ENCODE assay signal across 10 cellular contexts in the genomic region with DNA sequence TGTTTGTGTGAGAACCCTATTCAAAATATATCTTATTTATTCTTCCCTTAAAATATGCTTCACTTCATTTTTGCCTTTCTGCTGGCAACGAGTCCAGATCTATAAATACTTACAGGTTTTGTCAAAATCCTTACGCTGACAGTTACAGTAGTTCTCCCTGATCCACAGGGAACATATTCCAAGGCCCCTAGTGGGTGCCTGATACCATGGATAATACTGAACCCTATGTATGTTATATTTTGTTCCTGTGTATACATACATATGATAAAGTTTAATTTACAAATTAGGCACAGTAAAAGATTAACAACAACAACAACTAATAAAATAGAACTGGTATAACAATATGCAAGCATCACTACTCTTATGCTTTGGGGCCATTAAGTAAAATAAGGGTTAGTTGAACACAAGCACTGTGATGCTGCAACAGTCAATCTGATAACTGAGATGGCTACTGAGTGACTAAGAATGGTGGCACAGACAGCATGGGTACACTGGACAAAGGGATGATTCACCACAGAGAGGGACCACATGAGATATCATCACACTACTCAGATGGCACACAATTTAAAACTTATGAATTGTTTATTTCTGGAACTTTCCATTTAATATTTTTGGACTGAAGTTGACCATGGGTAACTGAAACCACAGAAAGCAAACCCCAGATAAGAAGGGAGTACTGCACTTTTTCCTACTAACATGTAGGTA. TPM values are rescaled to one million over a fixed set of nuclear protein-coding genes. Genes with fewer than 3 reads are reported as not detected.
DNase-seq lines count a peak whose midpoint lies in the region; ATAC-seq and TF ChIP-seq lines count a peak whose summit lies in the region.
"Had no signal": no experiment of that assay in that cellular context is flagged by ENCODE, and none has a peak within 500 bp of the region (broad histone marks: within the 10 kb centered on the region; RNA-seq: fewer than 3 reads in every experiment).

No MANE protein-coding gene starts in this region.

- peaks cover 8% of the 10 kb centered on the region for H3K36me3 Mint-ChIP-seq in activated B cell treated with CpG ODN at 0.5 μM for 24 hours (ENCODE audit: low read depth)
- peaks cover 0 to 8% (median 6%) of the 10 kb centered on the region in 3 donors for H3K36me3 Mint-ChIP-seq in naive thymus-derived CD8-positive, alpha-beta T cell

- intact Hi-C loops in activated B cell treated with CpG ODN at 0.5 μM for 24 hours (cut with micrococcal nuclease): loop anchor here (1.0 to 2.0 kb wide), 3 partner anchors 7 to 18 kb away; no protein-coding TSS in a partner anchor

- no peak for TF ChIP-seq POLR2A in tibial nerve (IDR thresholded peaks at IDR 0.05)

- POLR2A ChIA-PET in activated B cell treated with CpG ODN at 0.5 μM for 24 hours (lab: Charles Lee): interaction anchor here (0.8 to 1.0 kb wide), 2 partner anchors 27 to 29 kb away, joined by 3 read pairs; a partner anchor contains a TSS
- POLR2A ChIA-PET in naive thymus-derived CD8-positive, alpha-beta T cell (lab: Charles Lee): no interaction called here

- 75 to 79% methylated on average over 2 of the region's 2 CpGs for whole genome bisulfite sequencing in tibial nerve, 2 donors

- no peaks in the 10 kb centered on the region for H3K9me3 ChIP-seq in tibial nerve

- CTCF ChIA-PET in activated B cell treated with CpG ODN at 0.5 μM for 24 hours (lab: Charles Lee): interaction anchor here (1.5 kb wide), 1 partner anchor 60 kb away, joined by 3 read pairs; no protein-coding TSS in a partner anchor

- peak overlapping the region; percentile 55 for H3K4me3 Mint-ChIP-seq in activated B cell treated with CpG ODN at 0.5 μM for 24 hours
- H3K4me3 Mint-ChIP-seq in naive thymus-derived CD8-positive, alpha-beta T cell: peak overlapping the region in 3 of 10 donors; percentile 11 to 28 (median 26)

- no peaks in the 10 kb centered on the region for H3K27me3 ChIP-seq in tibial nerve

- TF ChIP-seq CTCF in activated B cell treated with CpG ODN at 0.5 μM for 24 hours (IDR thresholded peaks at IDR 0.05): no peak
- TF ChIP-seq CTCF in tibial nerve (IDR thresholded peaks at IDR 0.05): no peak

- no peaks in the 10 kb centered on the region for H3K36me3 ChIP-seq in tibial nerve

- peaks cover 0 to 23% (median 14%) of the 10 kb centered on the region in 4 donors for H3K4me1 ChIP-seq in tibial nerve

- ATAC-seq in GM18508 (IDR thresholded peaks at IDR 0.05; ENCODE audit: insufficient read depth, unreplicated experiment) (peak; percentile 77), HG02610 (IDR thresholded peaks at IDR 0.05; ENCODE audit: unreplicated experiment) (peak; percentile 84), activated B cell treated with CpG ODN at 0.5 μM for 24 hours (ENCODE audit: low read depth) (peak; percentile 67)
- no peak for ATAC-seq in naive thymus-derived CD8-positive, alpha-beta T cell

- no peaks in the 10 kb centered on the region for H3K9me3 Mint-ChIP-seq in activated B cell treated with CpG ODN at 0.5 μM for 24 hours
- H3K9me3 Mint-ChIP-seq in naive thymus-derived CD8-positive, alpha-beta T cell: peaks cover 0 to 7% (median 0%) of the 10 kb centered on the region in 9 donors

- peak overlapping the region; percentile 87 for H3K27ac Mint-ChIP-seq in activated B cell treated with CpG ODN at 0.5 μM for 24 hours
- peak overlapping the region in 6 of 10 donors; percentile 9 to 58 (median 37) for H3K27ac Mint-ChIP-seq in naive thymus-derived CD8-positive, alpha-beta T cell

- no peak for TF ChIP-seq EP300 in tibial nerve (IDR thresholded peaks at IDR 0.05)

- DNase-seq in activated B cell treated with CpG ODN at 0.5 μM for 24 hours (no peak), NOMO-1 treated with dmso at 0.1 percent for 144 hours (lab: John Stamatoyannopoulos, UW; ENCODE audit: unreplicated experiment) (no peak), tibial nerve (ENCODE audit: low spot score in 2 of 2) (no peak), NCI-H128 (lab: John Stamatoyannopoulos, UW; ENCODE audit: unreplicated experiment) (no peak), DMS53 treated with DMSO at 0.1 percent for 48 hours (lab: John Stamatoyannopoulos, UW; ENCODE audit: unreplicated experiment) (no peak)
- DNase-seq in naive thymus-derived CD8-positive, alpha-beta T cell: no peak
- DNase-seq: activated naive CD8-positive, alpha-beta T cell treated with anti-CD3 and anti-CD28 coated beads, Interleukin-2, amount 10 ng/mL, durations not matched to agents 7 days and 5 days had no signal

- H3K4me1 Mint-ChIP-seq in activated B cell treated with CpG ODN at 0.5 μM for 24 hours: peaks cover 73% of the 10 kb centered on the region
- peaks cover 32 to 86% (median 74%) of the 10 kb centered on the region in 4 donors for H3K4me1 Mint-ChIP-seq in naive thymus-derived CD8-positive, alpha-beta T cell

- no peaks in the 10 kb centered on the region for H3K27me3 Mint-ChIP-seq in activated B cell treated with CpG ODN at 0.5 μM for 24 hours
- no peaks in the 10 kb centered on the region for H3K27me3 Mint-ChIP-seq in naive thymus-derived CD8-positive, alpha-beta T cell
- H3K27me3 Mint-ChIP-seq: activated naive CD8-positive, alpha-beta T cell treated with anti-CD3 and anti-CD28 coated beads, Interleukin-2, amount 10 ng/mL, durations not matched to agents 7 days and 5 days had no signal

- no peak overlapping the region for H3K4me3 ChIP-seq in tibial nerve

- H3K27ac ChIP-seq in tibial nerve: no peak overlapping the region
- H3K27ac ChIP-seq: HL-60 had no signal

RNA-seq across cellular contexts. Expression of a gene that starts 29.4 kb away (rescaled TPM):
- 70.2 and 72.9 TPM in 2 replicates for total RNA-seq in activated B cell treated with CpG ODN at 0.5 μM for 24 hours
- total RNA-seq in naive thymus-derived CD8-positive, alpha-beta T cell: 10 to 100 TPM; 51.1 to 51.7 TPM
- polyA plus RNA-seq in naive thymus-derived CD8-positive, alpha-beta T cell: 10 to 100 TPM; 55.7 to 73.5 (median 60.8) TPM
- total RNA-seq in tibial nerve: 10 to 100 TPM; 29.6 to 59.9 (median 41.4) TPM

Comparison
In these comparisons a context has a peak if more than half of its experiments do, and no peak if none do; other contexts are left out.
1. ATAC-seq: peak in GM18508 (single experiment), HG02610 (single experiment) and activated B cell treated with CpG ODN at 0.5 μM for 24 hours (single experiment); none in naive thymus-derived CD8-positive, alpha-beta T cell (0 of 2).